Comparison of ENCODE assay signal across 25 cellular contexts in the genomic region with DNA sequence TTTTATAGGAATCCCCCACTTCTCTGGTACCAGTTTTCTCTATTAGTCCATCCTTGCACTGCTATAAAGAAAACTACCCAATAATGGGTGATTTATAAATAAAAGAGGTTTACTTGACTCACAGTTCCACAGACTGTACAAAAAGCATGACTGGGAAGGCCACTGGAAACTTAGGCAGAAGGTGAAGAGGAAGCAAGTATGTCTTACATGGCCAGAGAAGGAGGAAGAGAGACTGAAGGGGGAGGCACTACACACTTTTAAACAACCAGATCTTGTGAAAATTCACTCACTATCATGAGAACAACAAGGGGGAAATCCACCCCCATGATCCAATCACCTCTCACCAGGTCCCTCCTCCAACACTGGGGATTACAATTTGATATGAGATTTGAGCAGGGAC.
"Had no signal": no experiment of that assay in that cellular context is flagged by ENCODE, and none has a peak within 500 bp of the region (broad histone marks: within the 10 kb centered on the region; RNA-seq: fewer than 3 reads in every experiment).

No MANE protein-coding gene starts in this region.

- DNase-seq: activated CD4-positive, alpha-beta T cell treated with anti-CD3 and anti-CD28 coated beads for 48 hours; activated CD4-positive, alpha-beta T cell treated with anti-CD3 and anti-CD28 coated beads, Interleukin-2, amount 50 U/mL, for 4 hours; activated CD4-positive, CD25-positive, alpha-beta regulatory T cell treated with anti-CD3 and anti-CD28 coated beads, Interleukin-2, amount 50 U/mL, for 72 hours; activated CD8-positive, alpha-beta memory T cell treated with anti-CD3 and anti-CD28 coated beads, Interleukin-2, amount 50 U/mL, for 48 hours; activated CD8-positive, alpha-beta T cell treated with anti-CD3 and anti-CD28 coated beads, Interleukin-2, amount 10 ng/mL, durations not matched to agents 7 days and 5 days; activated effector memory CD4-positive, alpha-beta T cell treated with Interleukin-2 at 50 U/mL for 16 hours; activated naive CD4-positive, alpha-beta T cell; activated T-cell treated with anti-CD3 and anti-CD28 coated beads, Interleukin-2, amount 50 U/mL, for 1 hour; aorta; caudate nucleus; MG63; NCI-H1092; NCI-H1417; NCI-H1694; NCI-H2029; NCI-H2107; NCI-H2171 treated with DMSO at 0.1 percent for 48 hours; NCI-H226; NCI-H510A; NCI-H82; SJCRH30; SK-N-SH had no signal

- H3K4me3 Mint-ChIP-seq: activated CD8-positive, alpha-beta T cell treated with anti-CD3 and anti-CD28 coated beads, Interleukin-2, amount 10 ng/mL, durations not matched to agents 7 days and 5 days; activated naive CD4-positive, alpha-beta T cell treated with anti-CD3 and anti-CD28 coated beads, Interleukin-2, amount 50 U/mL, for 24 hours; T-helper 1 cell treated with Interleukin-12 subunit alpha and Interleukin-12 subunit beta and Interleukin-4 antibody, amounts not matched to agents 30 μg/mL and 1 μg/mL, for 36 hours; WTC11 had no signal

- H3K4me1 Mint-ChIP-seq: activated naive CD4-positive, alpha-beta T cell treated with anti-CD3 and anti-CD28 coated beads, Interleukin-2, amount 50 U/mL, for 24 hours; WTC11 had no signal

- H3K27ac Mint-ChIP-seq: activated CD8-positive, alpha-beta T cell treated with anti-CD3 and anti-CD28 coated beads, Interleukin-2, amount 10 ng/mL, durations not matched to agents 7 days and 5 days; activated naive CD4-positive, alpha-beta T cell treated with anti-CD3 and anti-CD28 coated beads, Interleukin-2, amount 50 U/mL, for 24 hours; T-helper 1 cell treated with Interleukin-12 subunit alpha and Interleukin-12 subunit beta and Interleukin-4 antibody, amounts not matched to agents 30 μg/mL and 1 μg/mL, for 36 hours; WTC11 had no signal

- ATAC-seq: activated CD8-positive, alpha-beta T cell treated with anti-CD3 and anti-CD28 coated beads, Interleukin-2, amount 10 ng/mL, durations not matched to agents 7 days and 5 days; WTC11 had no signal
